In genomic region chr4:83284161-83285021, GRCh38 we compare ENCODE assay signal across 8 cellular contexts. TPM values are rescaled to one million over a fixed set of nuclear protein-coding genes. Genes with fewer than 3 reads are reported as not detected.
A peak's percentile ranks its signal among the peaks of the same experiment; 100 is the strongest.
DNase-seq lines count a peak whose midpoint lies in the region; ATAC-seq lines count a peak whose summit lies in the region.

Gene COQ2 (minus strand): TSS chr4:83284798. CDS start chr4:83284764, 34 bp downstream.

- no peaks in the 10 kb centered on the region for H3K36me3 ChIP-seq in endocrine pancreas (ENCODE audit: control insufficient read depth, insufficient read depth, low read length)

- CTCF ChIA-PET in activated CD8-positive, alpha-beta memory T cell treated with anti-CD3 and anti-CD28 coated beads, Interleukin-2, amount 10 ng/mL, durations not matched to agents 7 days and 5 days (lab: Charles Lee) = interaction anchor here (0.7 to 8.0 kb wide), 37 partner anchors 9 to 486 kb away, joined by 3 to 105 read pairs (median 4); partner anchors contain the start of genes COPS4, HELQ, MRPS18C and SCD5

- peaks cover 46% of the 10 kb centered on the region for H3K4me1 Mint-ChIP-seq in activated CD8-positive, alpha-beta memory T cell treated with anti-CD3 and anti-CD28 coated beads, Interleukin-2, amount 10 ng/mL, durations not matched to agents 7 days and 5 days

- peaks cover 2% of the 10 kb centered on the region for H3K36me3 Mint-ChIP-seq in activated CD8-positive, alpha-beta memory T cell treated with anti-CD3 and anti-CD28 coated beads, Interleukin-2, amount 10 ng/mL, durations not matched to agents 7 days and 5 days

- no peaks in the 10 kb centered on the region for H3K9me3 ChIP-seq in endocrine pancreas (ENCODE audit: control insufficient read depth, low read length)

- H3K27ac Mint-ChIP-seq in activated CD8-positive, alpha-beta memory T cell treated with anti-CD3 and anti-CD28 coated beads, Interleukin-2, amount 10 ng/mL, durations not matched to agents 7 days and 5 days = peak within 1 kb of the TSS; percentile 99

- peak within 1 kb of the TSS; percentile 61 for H3K9ac ChIP-seq in endocrine pancreas (ENCODE audit: control insufficient read depth, insufficient read depth, low read length)

- H3K27me3 ChIP-seq in endocrine pancreas (ENCODE audit: control insufficient read depth, insufficient read depth, low read length) = no peaks in the 10 kb centered on the region

- H3K9me3 Mint-ChIP-seq in activated CD8-positive, alpha-beta memory T cell treated with anti-CD3 and anti-CD28 coated beads, Interleukin-2, amount 10 ng/mL, durations not matched to agents 7 days and 5 days (ENCODE audit: low read depth) = no peaks in the 10 kb centered on the region

- H3K4me3 Mint-ChIP-seq in activated CD8-positive, alpha-beta memory T cell treated with anti-CD3 and anti-CD28 coated beads, Interleukin-2, amount 10 ng/mL, durations not matched to agents 7 days and 5 days = peak within 1 kb of the TSS; percentile 86

- H3K27me3 Mint-ChIP-seq in activated CD8-positive, alpha-beta memory T cell treated with anti-CD3 and anti-CD28 coated beads, Interleukin-2, amount 10 ng/mL, durations not matched to agents 7 days and 5 days = no peaks in the 10 kb centered on the region

- peak; percentile 92 for DNase-seq in COR-L47 (lab: John Stamatoyannopoulos, UW)
- peak; percentile 68 for DNase-seq in HS-5 (ENCODE audit: low read depth)
- peak; percentile 91 for DNase-seq in NOMO-1 treated with dmso at 0.1 percent for 144 hours (lab: John Stamatoyannopoulos, UW; ENCODE audit: unreplicated experiment)
- peak; percentile 97 for DNase-seq in activated CD8-positive, alpha-beta memory T cell treated with anti-CD3 and anti-CD28 coated beads, Interleukin-2, amount 10 ng/mL, durations not matched to agents 7 days and 5 days
- peak; percentile 99 for DNase-seq in mesenteric fat pad (ENCODE audit: low spot score)
- peak; percentile 93 for DNase-seq in stimulated activated CD8-positive, alpha-beta memory T cell treated with anti-CD3 and anti-CD28 coated beads, Interleukin-15, amount 100 ng/mL, for 24 hours (ENCODE audit: low read depth)

- H3K4me3 ChIP-seq in endocrine pancreas (ENCODE audit: control insufficient read depth, insufficient read depth, low read length) = peak within 1 kb of the TSS; percentile 98

- H3K4me1 ChIP-seq in endocrine pancreas (ENCODE audit: control insufficient read depth, insufficient read depth, low read length) = peaks cover 16% of the 10 kb centered on the region

- peak; percentile 61 for ATAC-seq in GM19468 (IDR thresholded peaks at IDR 0.05; ENCODE audit: extremely low read depth, unreplicated experiment)
- ATAC-seq in activated CD8-positive, alpha-beta memory T cell treated with anti-CD3 and anti-CD28 coated beads, Interleukin-2, amount 10 ng/mL, durations not matched to agents 7 days and 5 days = peak; percentile 94

RNA-seq across cellular contexts. Expression of gene COQ2, which starts in this region (rescaled TPM):
- 10 to 100 TPM; 20.6 to 21.9 TPM for total RNA-seq in activated CD8-positive, alpha-beta memory T cell treated with anti-CD3 and anti-CD28 coated beads, Interleukin-2, amount 10 ng/mL, durations not matched to agents 7 days and 5 days
- total RNA-seq in mesenteric fat pad = 10.3 TPM

Comparison
In these comparisons a context has a peak if more than half of its experiments do, and no peak if none do; other contexts are left out.
1. Peak in every context shown above with its lines: DNase-seq, ATAC-seq and H3K4me3 ChIP-seq.